ENCODE assay signal across 23 cellular contexts in the genomic region with DNA sequence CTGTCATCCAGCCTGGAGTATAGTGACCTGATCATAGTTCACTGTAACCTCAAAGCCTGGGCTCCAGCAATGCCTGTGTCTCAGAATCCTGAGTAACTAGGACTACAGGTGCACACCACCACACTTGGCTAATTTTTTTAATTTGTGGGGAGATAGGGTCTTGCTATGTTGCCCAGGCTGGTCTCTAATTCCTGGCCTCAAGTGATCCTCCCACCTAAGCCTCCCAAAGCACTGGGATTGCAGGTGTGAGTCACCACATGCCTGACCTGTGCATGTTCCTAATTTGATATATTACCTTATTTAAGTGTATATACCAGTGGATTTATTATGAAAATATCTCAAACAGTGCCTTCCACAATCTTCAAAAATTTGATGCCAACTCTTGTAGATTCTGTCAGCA.
"Had no signal": no experiment of that assay in that cellular context is flagged by ENCODE, and none has a peak within 500 bp of the region (broad histone marks: within the 10 kb centered on the region; RNA-seq: fewer than 3 reads in every experiment).

No MANE protein-coding gene starts in this region.

- H3K27me3 ChIP-seq: colonic mucosa, esophagus squamous epithelium, gastrocnemius medialis, heart right ventricle, left lung had no signal

- H3K9me3 ChIP-seq: colonic mucosa, esophagus squamous epithelium, gastrocnemius medialis, mucosa of descending colon had no signal

- DNase-seq: colonic mucosa; cortex of kidney; effector CD8-positive, alpha-beta T cell; effector memory CD8-positive, alpha-beta T cell; erythroblast; esophagus squamous epithelium; foreskin melanocyte; gastrocnemius medialis; glutamatergic neuron; head of caudate nucleus; heart right ventricle; hippocampal formation; left cardiac atrium; left lung; left ventricle myocardium superior; lower lobe of right lung; mesenchymal stem cell; mucosa of descending colon had no signal

- H3K27ac ChIP-seq: colonic mucosa, epithelial cell of prostate, esophagus squamous epithelium, gastrocnemius medialis, heart right ventricle, left lung, lower lobe of right lung had no signal

- FAIRE-seq: endometrium, islet of Langerhans, keratinocyte had no signal

- H3K4me1 ChIP-seq: colonic mucosa, esophagus squamous epithelium, gastrocnemius medialis, heart right ventricle, left lung, lower lobe of right lung had no signal

- ATAC-seq: effector memory CD8-positive, alpha-beta T cell; esophagus mucosa; gastrocnemius medialis; heart right ventricle; left cardiac atrium; left lung; left ventricle myocardium superior; lower lobe of right lung; mucosa of descending colon had no signal

- H3K4me3 ChIP-seq: colonic mucosa, esophagus squamous epithelium, gastrocnemius medialis, heart right ventricle, left lung, lower lobe of right lung, mucosa of descending colon had no signal

- H3K36me3 ChIP-seq: colonic mucosa, esophagus squamous epithelium, gastrocnemius medialis, heart right ventricle, left lung, lower lobe of right lung had no signal
